In the genomic region with DNA sequence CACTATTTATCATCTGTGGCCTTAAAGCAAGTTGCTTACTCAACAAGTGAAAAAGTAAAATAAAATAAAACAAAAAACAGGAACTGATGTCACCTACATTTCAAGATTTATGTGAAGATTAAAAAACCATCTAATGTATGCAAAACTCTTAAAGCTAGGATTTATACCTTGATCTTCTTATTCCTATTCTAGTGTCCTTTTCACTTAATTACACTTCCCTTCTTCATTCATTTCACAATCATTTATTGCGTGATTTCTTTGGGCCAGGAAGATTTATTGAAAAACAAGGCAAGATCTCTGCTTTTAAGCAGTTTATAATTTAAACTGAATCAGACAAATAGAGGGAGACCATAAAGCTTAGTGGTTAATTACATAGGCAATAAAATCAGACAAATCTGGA, we compare ENCODE assay signal across 28 cellular contexts. TPM values are rescaled to one million over a fixed set of nuclear protein-coding genes. Genes with fewer than 3 reads are reported as not detected.
DNase-seq lines count a peak whose midpoint lies in the region; FAIRE-seq and TF ChIP-seq lines count a peak whose summit lies in the region.
"Had no signal": no experiment of that assay in that cellular context is flagged by ENCODE, and none has a peak within 500 bp of the region (broad histone marks: within the 10 kb centered on the region; RNA-seq: fewer than 3 reads in every experiment).

No MANE protein-coding gene starts in this region.

- H3K27me3 ChIP-seq in A673 (replicated peaks; ENCODE audit: insufficient read depth, low read depth, low read length, poor library complexity) = no peaks in the 10 kb centered on the region
- no peaks in the 10 kb centered on the region for H3K27me3 ChIP-seq in subcutaneous abdominal adipose tissue (ENCODE audit: control insufficient read depth in 5 of 5, insufficient read depth in 4 of 5, low read length in 5 of 5)
- H3K27me3 ChIP-seq: BLaER1 treated with 17β-estradiol and CSF1 and Interleukin-3, amounts not matched to agents 10 nM and 100 nM had no signal

- H3K9ac ChIP-seq in SK-N-MC (ENCODE audit: insufficient read length) (no peak overlapping the region), subcutaneous abdominal adipose tissue (ENCODE audit: low read length in 5 of 5) (no peak overlapping the region)
- H3K9ac ChIP-seq: BLaER1 treated with 17β-estradiol and CSF1 and Interleukin-3, amounts not matched to agents 10 nM and 100 nM had no signal

- H3K4me3 ChIP-seq in A673 (ENCODE audit: low read depth, low read length, poor library complexity, severe bottlenecking) (no peak overlapping the region), SK-N-MC (no peak overlapping the region), subcutaneous abdominal adipose tissue (ENCODE audit: low read depth in 1 of 5, low read length in 5 of 5) (no peak overlapping the region)
- H3K4me3 ChIP-seq: BLaER1 treated with 17β-estradiol and CSF1 and Interleukin-3, amounts not matched to agents 10 nM and 100 nM; GM12878 had no signal

- DNase-seq in A673 (ENCODE audit: low spot score) (peak; percentile 94), D721Med (ENCODE audit: insufficient read length, low spot score) (no peak), SK-N-MC (ENCODE audit: low read depth, low spot score) (no peak), NCI-H1417 (lab: John Stamatoyannopoulos, UW) (no peak), NCI-H2196 (lab: John Stamatoyannopoulos, UW; ENCODE audit: unreplicated experiment) (no peak), NCI-H510A (lab: John Stamatoyannopoulos, UW) (no peak)
- DNase-seq in activated T-cell treated with anti-CD3 and anti-CD28 coated beads, Interleukin-2, amount 50 U/mL, for 1 hour = no peak
- DNase-seq: 8988T; AML-193; Caco-2; Calu3; CD4-positive, alpha-beta T cell; CD8-positive, alpha-beta T cell; DMS 273 treated with DMSO at 0.1 percent for 48 hours; DMS153; DMS53; DMS79; DND-41; EL; GDM1 had no signal

- CTCF ChIA-PET in A673 (lab: Charles Lee) = interaction anchor here (0.5 to 1.6 kb wide), 2 partner anchors 17 to 51 kb away, joined by 4 to 5 read pairs; no protein-coding TSS in a partner anchor

- intact Hi-C loops in A673 (cut with micrococcal nuclease; ENCODE audit: unreplicated experiment) = loop anchor here (10.0 kb wide), 1 partner anchor 1324 kb away; no protein-coding TSS in a partner anchor

- POLR2A ChIA-PET in A673 (lab: Charles Lee; ENCODE audit: low non-redundant PET) = interaction anchor here (0.5 kb wide), 1 partner anchor 70 kb away, joined by 3 read pairs; no protein-coding TSS in a partner anchor

- H3K27ac ChIP-seq in A673 (ENCODE audit: low read depth, low read length, poor library complexity, severe bottlenecking) (peak overlapping the region; percentile 74), SK-N-MC (peak overlapping the region; percentile 93; the same call in 1 of the 2 replicates), subcutaneous abdominal adipose tissue (ENCODE audit: low read depth, low read length) (peak overlapping the region; percentile 49)
- H3K27ac ChIP-seq: BLaER1 treated with 17β-estradiol and CSF1 and Interleukin-3, amounts not matched to agents 10 nM and 100 nM; C4-2B had no signal

- no peaks in the 10 kb centered on the region for H3K9me3 ChIP-seq in A673 (ENCODE audit: low read depth, low read length, poor library complexity, severe bottlenecking)
- no peaks in the 10 kb centered on the region for H3K9me3 ChIP-seq in SK-N-MC (ENCODE audit: low read depth, low read length)
- H3K9me3 ChIP-seq in subcutaneous abdominal adipose tissue (ENCODE audit: control insufficient read depth in 5 of 5, low read length in 5 of 5) = no peaks in the 10 kb centered on the region
- H3K9me3 ChIP-seq: BLaER1 treated with 17β-estradiol and CSF1 and Interleukin-3, amounts not matched to agents 10 nM and 100 nM; Caco-2 had no signal

- peak; percentile 46 for FAIRE-seq in D721Med (lab: Jason Lieb, UNC)
- FAIRE-seq: A204.1, GM12878, GM12892, GM18507 had no signal

- TF ChIP-seq CTCF in A673 (conservative IDR thresholded peaks at IDR 0.05; ENCODE audit: low read depth, low read length) = no peak
- TF ChIP-seq CTCF in D721Med (IDR thresholded peaks at IDR 0.05; ENCODE audit: insufficient read depth, missing control alignments) = no peak

- peaks cover 87% of the 10 kb centered on the region for H3K4me1 ChIP-seq in A673 (ENCODE audit: insufficient read depth, low read length, poor library complexity, severe bottlenecking)
- peaks cover 0 to 49% (median 9%) of the 10 kb centered on the region in 5 donors for H3K4me1 ChIP-seq in subcutaneous abdominal adipose tissue (ENCODE audit: control insufficient read depth in 5 of 5, insufficient read depth in 5 of 5, low read length in 5 of 5)
- H3K4me1 ChIP-seq: Caco-2 had no signal

- BruUV-seq in A673 (replicated peaks; lab: Mats Ljungman, UMichigan) = no TSS peak

- H3K36me3 ChIP-seq in A673 (ENCODE audit: insufficient read depth, low read length, poor library complexity, severe bottlenecking) = peaks cover 19% of the 10 kb centered on the region
- H3K36me3 ChIP-seq in SK-N-MC (ENCODE audit: insufficient read depth, low read length) = peaks cover 69% of the 10 kb centered on the region
- H3K36me3 ChIP-seq in subcutaneous abdominal adipose tissue (ENCODE audit: control insufficient read depth in 5 of 5, insufficient read depth in 5 of 5, low read length in 5 of 5) = no peaks in the 10 kb centered on the region
- H3K36me3 ChIP-seq: BLaER1 treated with 17β-estradiol and CSF1 and Interleukin-3, amounts not matched to agents 10 nM and 100 nM had no signal

RNA-seq across cellular contexts. Expression of a gene that starts 18.6 kb away (rescaled TPM):
- 96.0 and 107 TPM in 2 replicates for total RNA-seq in A673 (2021)
- total RNA-seq: Caco-2; CD4-positive, alpha-beta T cell; G401; GM12878 had no signal

RNA-seq across cellular contexts. Expression of a gene that starts 51.9 kb away (rescaled TPM):
- 112 and 113 TPM in 2 replicates for total RNA-seq in A673 (2021)
